12 cellular contexts compared by ENCODE assay signal in genomic region chrX:111568356-111568755, GRCh38. TPM values are rescaled to one million over a fixed set of nuclear protein-coding genes. Genes with fewer than 3 reads are reported as not detected.
A peak's percentile ranks its signal among the peaks of the same experiment; 100 is the strongest.
DNase-seq lines count a peak whose midpoint lies in the region; ATAC-seq and TF ChIP-seq lines count a peak whose summit lies in the region.
"Had no signal": no experiment of that assay in that cellular context is flagged by ENCODE, and none has a peak within 500 bp of the region (broad histone marks: within the 10 kb centered on the region; RNA-seq: fewer than 3 reads in every experiment).

No MANE protein-coding gene starts in this region.

- H3K27me3 ChIP-seq in kidney epithelial cell (ENCODE audit: control insufficient read depth, insufficient read depth, low read length), result no peaks in the 10 kb centered on the region
- H3K27me3 ChIP-seq: neutrophil had no signal

- peak; percentile 0 for DNase-seq in COLO668 (lab: John Stamatoyannopoulos, UW; ENCODE audit: unreplicated experiment)
- DNase-seq in HEK293T (ENCODE audit: extremely low spot score), result peak; percentile 65
- peak; percentile 27 for DNase-seq in SW480 (ENCODE audit: low spot score)
- DNase-seq in kidney epithelial cell (ENCODE audit: low read depth), result no peak
- DNase-seq in GOT3 (lab: John Stamatoyannopoulos, UW), result no peak
- DNase-seq in NCI-H187 treated with DMSO at 0.1 percent for 48 hours (lab: John Stamatoyannopoulos, UW), result no peak
- DNase-seq: activated CD8-positive, alpha-beta memory T cell treated with anti-CD3 and anti-CD28 coated beads, Interleukin-2, amount 50 U/mL, for 48 hours; NCI-H510A had no signal

- peak; percentile 43 for TF ChIP-seq CTCF in kidney epithelial cell (IDR thresholded peaks at IDR 0.05; ENCODE audit: insufficient read depth, low read length, poor library complexity, severe bottlenecking)

- no peak overlapping the region for H3K4me3 ChIP-seq in kidney epithelial cell (ENCODE audit: low read depth, low read length)

- CTCF ChIA-PET in HEK293T (lab: Yijun Ruan, JAX), result interaction anchor here (0.6 kb wide), 1 partner anchor 745 kb away, joined by 4 read pairs; no protein-coding TSS in a partner anchor

- no peaks in the 10 kb centered on the region for H3K36me3 ChIP-seq in kidney epithelial cell (ENCODE audit: control insufficient read depth, insufficient read depth, low read length)
- H3K36me3 ChIP-seq: neutrophil had no signal

- POLR2A ChIA-PET in HEK293T (lab: Yijun Ruan, JAX), result no interaction called here

- no peak for ATAC-seq in GM21360 (IDR thresholded peaks at IDR 0.05; ENCODE audit: unreplicated experiment)
- ATAC-seq in GM18858 (IDR thresholded peaks at IDR 0.05; ENCODE audit: unreplicated experiment), result no peak

TF ChIP-seq in HEK293T, 16 proteins besides CTCF, POLR2A, EP300 and RAD21:
- TF ChIP-seq LEF1 (IDR thresholded peaks at IDR 0.05; ENCODE audit: borderline replicate concordance) (no peak), PKNOX1 (IDR thresholded peaks at IDR 0.05) (no peak), CTBP1 (IDR thresholded peaks at IDR 0.05; ENCODE audit: borderline replicate concordance) (no peak)

RNA-seq across cellular contexts. Expression of gene SERTM2, which starts 56.9 kb away (rescaled TPM):
- total RNA-seq in kidney epithelial cell, result not detected in 2 replicates
- total RNA-seq: endothelial cell of umbilical vein had no signal

Comparison
In these comparisons a context has a peak if more than half of its experiments do, and no peak if none do; other contexts are left out.
1. DNase-seq: peak in COLO668 (single experiment), HEK293T (single experiment) and SW480 (single experiment); none in kidney epithelial cell (single experiment), GOT3 (single experiment) and NCI-H187 treated with DMSO at 0.1 percent for 48 hours (single experiment).